In genomic region chr2:38649176-38649728, GRCh38 we compare ENCODE assay signal across 14 cellular contexts. TPM values are rescaled to one million over a fixed set of nuclear protein-coding genes. Genes with fewer than 3 reads are reported as not detected.
A peak's percentile ranks its signal among the peaks of the same experiment; 100 is the strongest.
DNase-seq lines count a peak whose midpoint lies in the region; ATAC-seq and TF ChIP-seq lines count a peak whose summit lies in the region.
"Had no signal": no experiment of that assay in that cellular context is flagged by ENCODE, and none has a peak within 500 bp of the region (broad histone marks: within the 10 kb centered on the region; RNA-seq: fewer than 3 reads in every experiment).

No MANE protein-coding gene starts in this region.

- H3K9me3 ChIP-seq in KOPT-K1 (ENCODE audit: insufficient read depth, low read length, poor library complexity, severe bottlenecking): no peaks in the 10 kb centered on the region
- H3K9me3 ChIP-seq: A549, Caco-2 had no signal

- H3K4me2 ChIP-seq in GM23338: no peak overlapping the region
- H3K4me2 ChIP-seq: A549 had no signal

- H3K4me1 ChIP-seq in GM23338 (ENCODE audit: insufficient read depth): no peaks in the 10 kb centered on the region
- H3K4me1 ChIP-seq: A549 had no signal

- TF ChIP-seq CTCF in GM23338 (conservative IDR thresholded peaks at IDR 0.05; ENCODE audit: low read depth in 2 of 2) (no peak), osteocyte (IDR thresholded peaks at IDR 0.05) (no peak)

- no peak for ATAC-seq in GM23338
- ATAC-seq in GM21786 (IDR thresholded peaks at IDR 0.05; ENCODE audit: unreplicated experiment): no peak
- ATAC-seq: HCT116 had no signal

- H2AFZ ChIP-seq in GM23338: 0 out of 2 replicates have a peak overlapping the region, but pooled peaks have one; percentile 56

- H3K4me3 Mint-ChIP-seq in activated naive CD4-positive, alpha-beta T cell treated with anti-CD3 and anti-CD28 coated beads, Interleukin-2, amount 10 ng/mL, durations not matched to agents 7 days and 5 days: no peak overlapping the region
- no peak overlapping the region for H3K4me3 Mint-ChIP-seq in GM23338
- H3K4me3 Mint-ChIP-seq in osteocyte (ENCODE audit: unreplicated experiment): no peak overlapping the region

- H3K27ac ChIP-seq in GM23338 (ENCODE audit: low read depth): no peak overlapping the region
- H3K27ac ChIP-seq in KOPT-K1 (ENCODE audit: low read depth, low read length, poor library complexity, severe bottlenecking): peak overlapping the region; percentile 60
- H3K27ac ChIP-seq: A549 had no signal

- peak overlapping the region; percentile 29 for H3K27ac Mint-ChIP-seq in activated naive CD4-positive, alpha-beta T cell treated with anti-CD3 and anti-CD28 coated beads, Interleukin-2, amount 10 ng/mL, durations not matched to agents 7 days and 5 days
- H3K27ac Mint-ChIP-seq in GM23338 (no peak overlapping the region), osteocyte (ENCODE audit: unreplicated experiment) (no peak overlapping the region)

- peaks cover 79% of the 10 kb centered on the region for H3K4me1 Mint-ChIP-seq in activated naive CD4-positive, alpha-beta T cell treated with anti-CD3 and anti-CD28 coated beads, Interleukin-2, amount 10 ng/mL, durations not matched to agents 7 days and 5 days
- H3K4me1 Mint-ChIP-seq in GM23338: no peaks in the 10 kb centered on the region
- peaks cover 2% of the 10 kb centered on the region for H3K4me1 Mint-ChIP-seq in osteocyte (ENCODE audit: unreplicated experiment)

- peaks cover 24% of the 10 kb centered on the region for H3K36me3 Mint-ChIP-seq in activated naive CD4-positive, alpha-beta T cell treated with anti-CD3 and anti-CD28 coated beads, Interleukin-2, amount 10 ng/mL, durations not matched to agents 7 days and 5 days
- H3K36me3 Mint-ChIP-seq in GM23338 (ENCODE audit: low read depth) (peaks cover 3% of the 10 kb centered on the region; the same call in 1 of the 3 replicates), osteocyte (ENCODE audit: unreplicated experiment) (no peaks in the 10 kb centered on the region)

- H3K36me3 ChIP-seq in GM23338 (ENCODE audit: insufficient read depth) (no peaks in the 10 kb centered on the region), KOPT-K1 (ENCODE audit: insufficient read depth, low read length) (no peaks in the 10 kb centered on the region)

- no peaks in the 10 kb centered on the region for H3K27me3 Mint-ChIP-seq in activated naive CD4-positive, alpha-beta T cell treated with anti-CD3 and anti-CD28 coated beads, Interleukin-2, amount 10 ng/mL, durations not matched to agents 7 days and 5 days
- peaks cover 3% of the 10 kb centered on the region for H3K27me3 Mint-ChIP-seq in GM23338 (ENCODE audit: insufficient read depth, low read depth, poor library complexity)
- H3K27me3 Mint-ChIP-seq in osteocyte (ENCODE audit: unreplicated experiment): peaks cover 17% of the 10 kb centered on the region
- H3K27me3 Mint-ChIP-seq: CD8-positive, alpha-beta memory T cell had no signal

- peaks cover 24% of the 10 kb centered on the region for H3K9me3 Mint-ChIP-seq in activated naive CD4-positive, alpha-beta T cell treated with anti-CD3 and anti-CD28 coated beads, Interleukin-2, amount 10 ng/mL, durations not matched to agents 7 days and 5 days
- H3K9me3 Mint-ChIP-seq in GM23338: peaks cover 4% of the 10 kb centered on the region; the same call in 2 of the 3 replicates
- no peaks in the 10 kb centered on the region for H3K9me3 Mint-ChIP-seq in osteocyte (ENCODE audit: unreplicated experiment)

- no peak overlapping the region for H3K4me3 ChIP-seq in GM23338
- H3K4me3 ChIP-seq: A549 had no signal

- no peaks in the 10 kb centered on the region for H3F3A ChIP-seq in GM23338 (replicated peaks; ENCODE audit: low read depth)

- CTCF ChIA-PET in activated naive CD4-positive, alpha-beta T cell treated with anti-CD3 and anti-CD28 coated beads, Interleukin-2, amount 10 ng/mL, durations not matched to agents 7 days and 5 days (lab: Charles Lee): interaction anchor here (2.2 kb wide), 1 partner anchor 45 kb away, joined by 6 read pairs; no protein-coding TSS in a partner anchor

- H4K20me1 ChIP-seq in GM23338 (replicated peaks; ENCODE audit: insufficient read depth): no peaks in the 10 kb centered on the region

- no peaks in the 10 kb centered on the region for H3K79me2 ChIP-seq in GM23338 (replicated peaks; ENCODE audit: insufficient read depth)

- DNase-seq in activated naive CD4-positive, alpha-beta T cell treated with anti-CD3 and anti-CD28 coated beads, Interleukin-2, amount 10 ng/mL, durations not matched to agents 7 days and 5 days: no peak
- DNase-seq in activated naive CD4-positive, alpha-beta T cell treated with anti-CD3 and anti-CD28 coated beads, Interleukin-2, amount 50 U/mL, for 16 hours: no peak
- DNase-seq in GM23338 (ENCODE audit: low spot score) (no peak), osteocyte (ENCODE audit: extremely low spot score, unreplicated experiment) (peak; percentile 27), putamen (ENCODE audit: low spot score) (no peak)
- DNase-seq: Caco-2; CD8-positive, alpha-beta memory T cell; GF-D8 had no signal

- H3K9me2 ChIP-seq in GM23338 (ENCODE audit: insufficient read depth): no peaks in the 10 kb centered on the region

- no peaks in the 10 kb centered on the region for H3K27me3 ChIP-seq in GM23338 (ENCODE audit: insufficient read depth)

TF ChIP-seq in GM23338, 12 proteins besides CTCF, POLR2A, EP300 and RAD21:
- TF ChIP-seq ZNF331 (CRISPR knock-in tag; IDR thresholded peaks at IDR 0.05; ENCODE audit: low read depth): no peak

RNA-seq across cellular contexts. Expression of gene GALM, which starts 16.7 kb away (rescaled TPM):
- total RNA-seq in GM23338 (2014; rRNA removed; shearing (Covaris generic)): 14.9 and 21.6 TPM in 2 replicates
- 9.3 and 9.6 TPM in 2 replicates for polyA plus RNA-seq in GM23338 (2016; fragmentation: Nextera tagmentation; extraction: Ambion mirVana)
- total RNA-seq in osteocyte: 2.9 and 3.8 TPM in 2 replicates
- total RNA-seq: H4, HT1080 had no signal

RNA-seq across cellular contexts. Expression of gene HNRNPLL, which starts 46.5 kb away (rescaled TPM):
- 53.4 and 61.9 TPM in 2 replicates for total RNA-seq in GM23338 (2014; rRNA removed; shearing (Covaris generic))
- polyA plus RNA-seq in GM23338 (2016; fragmentation: Nextera tagmentation; extraction: Ambion mirVana): 42.2 and 42.5 TPM in 2 replicates
- total RNA-seq in osteocyte: 55.6 and 63.0 TPM in 2 replicates
